Comparison of ENCODE assay signal across 8 cellular contexts in genomic region chr1:16375521-16376359, GRCh38. TPM values are rescaled to one million over a fixed set of nuclear protein-coding genes. Genes with fewer than 3 reads are reported as not detected.
DNase-seq lines count a peak whose midpoint lies in the region; ATAC-seq and TF ChIP-seq lines count a peak whose summit lies in the region.

No MANE protein-coding gene starts in this region.

- peak overlapping the region in 2 of 4 experiments; percentile 13 to 17 for H3K4me3 ChIP-seq in fibroblast of lung (replicated peaks in 1 of 4; ENCODE audit: control extremely low read depth in 1 of 4, insufficient read depth in 1 of 4, low read depth in 3 of 4, low read length in 4 of 4)
- no peak overlapping the region for H3K4me3 ChIP-seq in neutrophil (ENCODE audit: low read depth in 1 of 2, low read length in 1 of 2)
- H3K4me3 ChIP-seq in BE2C (ENCODE audit: low read depth, low read length), result no peak overlapping the region

- peaks cover 28% of the 10 kb centered on the region for H3K4me1 ChIP-seq in fibroblast of lung (ENCODE audit: control insufficient read depth, extremely low read depth, insufficient read depth, low read length)
- H3K4me1 ChIP-seq in neutrophil (ENCODE audit: control insufficient read depth in 1 of 2, insufficient read depth in 1 of 2, low read depth in 1 of 2, low read length in 1 of 2), result peaks cover 15 to 16% of the 10 kb centered on the region in 2 experiments
- no peaks in the 10 kb centered on the region for H3K4me1 ChIP-seq in BE2C

- H3K4me2 ChIP-seq in fibroblast of lung (ENCODE audit: extremely low read depth, insufficient read depth, low read length), result peak overlapping the region; percentile 49

- H3K4me1 Mint-ChIP-seq in T-helper 17 cell, result peaks cover 60% of the 10 kb centered on the region

- peak overlapping the region; percentile 7 for H3K4me3 Mint-ChIP-seq in T-helper 17 cell

- TF ChIP-seq CTCF in fibroblast of lung (conservative IDR thresholded peaks at IDR 0.05 in 1 of 2, IDR thresholded peaks at IDR 0.05 in 1 of 2; ENCODE audit: low read depth in 1 of 2, low read length in 2 of 2) (no peak), neutrophil (IDR thresholded peaks at IDR 0.05) (no peak), BE2C (IDR thresholded peaks at IDR 0.05; ENCODE audit: low read depth, low read length) (no peak)

- H3K27ac Mint-ChIP-seq in T-helper 17 cell, result peak overlapping the region; percentile 43

- DNase-seq in Daoy (ENCODE audit: low read depth) (peak; percentile 25), T-helper 17 cell (no peak), fibroblast of lung (ENCODE audit: low read depth in 2 of 2) (peak; percentile 79 to 82), BE2C (no peak)

- no peaks in the 10 kb centered on the region for H3K9me3 ChIP-seq in T-helper 17 cell (ENCODE audit: control insufficient read depth, low read length, poor library complexity, severe bottlenecking)
- no peaks in the 10 kb centered on the region for H3K9me3 ChIP-seq in fibroblast of lung (ENCODE audit: control insufficient read depth, insufficient read depth, low read depth, low read length)
- H3K9me3 ChIP-seq in neutrophil, result no peaks in the 10 kb centered on the region
- no peaks in the 10 kb centered on the region for H3K9me3 ChIP-seq in BE2C

- peaks cover 91% of the 10 kb centered on the region for H3K79me2 ChIP-seq in fibroblast of lung (ENCODE audit: control insufficient read depth, insufficient read depth, low read length)

- no peaks in the 10 kb centered on the region for H4K20me1 ChIP-seq in fibroblast of lung (ENCODE audit: control insufficient read depth, extremely low read depth, insufficient read depth, low read length)

- ATAC-seq in T-helper 17 cell (no peak), GM19397 (IDR thresholded peaks at IDR 0.05; ENCODE audit: unreplicated experiment) (no peak), GM18867 (IDR thresholded peaks at IDR 0.05; ENCODE audit: unreplicated experiment) (no peak), HG02763 (IDR thresholded peaks at IDR 0.05; ENCODE audit: unreplicated experiment) (no peak)

- H3K36me3 ChIP-seq in fibroblast of lung (ENCODE audit: control insufficient read depth, insufficient read depth, low read length) (no peaks in the 10 kb centered on the region), neutrophil (peaks cover 8% of the 10 kb centered on the region), BE2C (0 out of 2 replicates have a peak, but pooled peaks cover 3% of the 10 kb centered on the region)

- peak overlapping the region; percentile 71 for H3K27ac ChIP-seq in fibroblast of lung (ENCODE audit: insufficient read depth, low read length)
- peak overlapping the region; percentile 31 for H3K27ac ChIP-seq in neutrophil

- H3K27me3 ChIP-seq in fibroblast of lung (ENCODE audit: control insufficient read depth, insufficient read depth, low read length) (no peaks in the 10 kb centered on the region), neutrophil (no peaks in the 10 kb centered on the region), BE2C (no peaks in the 10 kb centered on the region)

- H3K36me3 Mint-ChIP-seq in T-helper 17 cell (ENCODE audit: low read depth), result peaks cover 5% of the 10 kb centered on the region

- no peak overlapping the region for H3K9ac ChIP-seq in fibroblast of lung (ENCODE audit: insufficient read depth, low read length)

- no peaks in the 10 kb centered on the region for H3K27me3 Mint-ChIP-seq in T-helper 17 cell

- no peak overlapping the region for H2AFZ ChIP-seq in fibroblast of lung (ENCODE audit: low read length)

RNA-seq across cellular contexts. Expression of gene SZRD1, which starts 8.7 kb away (rescaled TPM):
- total RNA-seq in Daoy (2014; rRNA removed; shearing (Covaris generic)), result 61.0 and 77.7 TPM in 2 replicates
- total RNA-seq in T-helper 17 cell (100 to 1,000 TPM; 123 to 133 TPM), fibroblast of lung (20.8 and 30.1 TPM in 2 replicates)
- polyA plus RNA-seq in fibroblast of lung, result 95.1 and 151 TPM in 2 replicates
- polyA plus RNA-seq in fibroblast of lung (2012), result 110 and 146 TPM in 2 replicates
- polyA minus RNA-seq in fibroblast of lung (ENCODE audit: low replicate concordance), result 156 and 193 TPM in 2 replicates
- 174 TPM for polyA plus RNA-seq in BE2C (2012; ENCODE audit: insufficient read depth, insufficient read length, low read depth)

RNA-seq across cellular contexts. Expression of gene FBXO42, which starts 23.5 kb away (rescaled TPM):
- total RNA-seq in Daoy (2014; rRNA removed; shearing (Covaris generic)), result 10.8 and 27.3 TPM in 2 replicates
- total RNA-seq in T-helper 17 cell (10 to 100 TPM; 17.4 to 20.5 TPM), fibroblast of lung (10.4 and 10.5 TPM in 2 replicates)
- 13.5 and 14.4 TPM in 2 replicates for polyA plus RNA-seq in fibroblast of lung
- polyA plus RNA-seq in fibroblast of lung (2012), result 10.0 and 11.2 TPM in 2 replicates
- polyA minus RNA-seq in fibroblast of lung (ENCODE audit: low replicate concordance), result 16.0 and 22.3 TPM in 2 replicates
- polyA plus RNA-seq in BE2C (2012; ENCODE audit: insufficient read depth, insufficient read length, low read depth), result 11.8 TPM

Comparison
In these comparisons a context has a peak if more than half of its experiments do, and no peak if none do; other contexts are left out.
1. DNase-seq: peak in Daoy (single experiment) and fibroblast of lung (2 of 2); none in T-helper 17 cell (0 of 3) and BE2C (single experiment).